2 cellular contexts compared by ENCODE assay signal in genomic region chr2:61943251-61943650, GRCh38.
TF ChIP-seq lines count a peak whose summit lies in the region.

No MANE protein-coding gene starts in this region.

TF ChIP-seq in HCT116, 20 proteins besides CTCF, POLR2A, EP300 and RAD21:
- TF ChIP-seq FOSL1 (IDR thresholded peaks at IDR 0.05; ENCODE audit: low read depth) (peak; percentile 73), TCF7L2 (IDR thresholded peaks at IDR 0.05; ENCODE audit: borderline replicate concordance, extremely low read depth, insufficient read depth, insufficient read length) (no peak), SP1 (IDR thresholded peaks at IDR 0.05; ENCODE audit: low read depth) (peak; percentile 21; the same call in 1 of the 2 replicates), ELF1 (IDR thresholded peaks at IDR 0.05; ENCODE audit: borderline replicate concordance, low read depth) (no peak), CBX3 (IDR thresholded peaks at IDR 0.05; ENCODE audit: low read depth) (no peak; the same call in 1 of the 2 replicates)
TF ChIP-seq in HCT116: peak in this region for 2.

TF ChIP-seq in GM12878, 131 proteins besides CTCF, POLR2A, EP300 and RAD21:
- TF ChIP-seq SPI1 (IDR thresholded peaks at IDR 0.05; ENCODE audit: borderline replicate concordance, insufficient read depth, low read depth, low read length) = peak; percentile 60; the same call in 1 of the 2 replicates
- no peak for TF ChIP-seq HDAC2 (IDR thresholded peaks at IDR 0.05)
- no peak for TF ChIP-seq TCF3 (IDR thresholded peaks at IDR 0.05; ENCODE audit: borderline replicate concordance, insufficient read depth, low read depth, low read length)
- TF ChIP-seq, protein P1, sequence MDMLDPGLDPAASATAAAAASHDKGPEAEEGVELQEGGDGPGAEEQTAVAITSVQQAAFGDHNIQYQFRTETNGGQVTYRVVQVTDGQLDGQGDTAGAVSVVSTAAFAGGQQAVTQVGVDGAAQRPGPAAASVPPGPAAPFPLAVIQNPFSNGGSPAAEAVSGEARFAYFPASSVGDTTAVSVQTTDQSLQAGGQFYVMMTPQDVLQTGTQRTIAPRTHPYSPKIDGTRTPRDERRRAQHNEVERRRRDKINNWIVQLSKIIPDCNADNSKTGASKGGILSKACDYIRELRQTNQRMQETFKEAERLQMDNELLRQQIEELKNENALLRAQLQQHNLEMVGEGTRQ (IDR thresholded peaks at IDR 0.05; ENCODE audit: borderline replicate concordance, low read depth, low read length) = no peak
- TF ChIP-seq JUNB (IDR thresholded peaks at IDR 0.05) = peak; percentile 69
- no peak for TF ChIP-seq TAF1 (IDR thresholded peaks at IDR 0.05; ENCODE audit: borderline replicate concordance, low read depth, low read length)
- TF ChIP-seq ATF7 (IDR thresholded peaks at IDR 0.05; ENCODE audit: low read depth) = no peak
- TF ChIP-seq RBBP5 (conservative IDR thresholded peaks at IDR 0.05) = no peak
- no peak for TF ChIP-seq NBN (IDR thresholded peaks at IDR 0.05)
- no peak for TF ChIP-seq ATF2 (IDR thresholded peaks at IDR 0.05; ENCODE audit: low read length)
- no peak for TF ChIP-seq NR2C2 (IDR thresholded peaks at IDR 0.05; ENCODE audit: borderline replicate concordance, control insufficient read depth, insufficient read length, low read depth)
- TF ChIP-seq EED (IDR thresholded peaks at IDR 0.05; ENCODE audit: low read depth) = peak; percentile 44; the same call in 1 of the 2 replicates
- TF ChIP-seq CEBPB (IDR thresholded peaks at IDR 0.05; ENCODE audit: borderline replicate concordance in 1 of 2, low read depth in 2 of 2, low read length in 2 of 2) = no peak
- no peak for TF ChIP-seq RAD51 (IDR thresholded peaks at IDR 0.05)
- peak; percentile 48 for TF ChIP-seq RUNX3 (IDR thresholded peaks at IDR 0.05; ENCODE audit: low read length)
- no peak for TF ChIP-seq WRNIP1 (IDR thresholded peaks at IDR 0.05; ENCODE audit: borderline replicate concordance, low read depth, low read length)
- TF ChIP-seq POLR2AphosphoS5 (IDR thresholded peaks at IDR 0.05; ENCODE audit: low read length) = no peak
- no peak for TF ChIP-seq KDM1A (IDR thresholded peaks at IDR 0.05; ENCODE audit: borderline replicate concordance)
- TF ChIP-seq IKZF1 (conservative IDR thresholded peaks at IDR 0.05) = no peak
- 0 out of 2 replicates have a peak, but pooled peaks have one; percentile 44 for TF ChIP-seq IRF4 (IDR thresholded peaks at IDR 0.05; ENCODE audit: low read depth, low read length)
- TF ChIP-seq, protein P2, sequence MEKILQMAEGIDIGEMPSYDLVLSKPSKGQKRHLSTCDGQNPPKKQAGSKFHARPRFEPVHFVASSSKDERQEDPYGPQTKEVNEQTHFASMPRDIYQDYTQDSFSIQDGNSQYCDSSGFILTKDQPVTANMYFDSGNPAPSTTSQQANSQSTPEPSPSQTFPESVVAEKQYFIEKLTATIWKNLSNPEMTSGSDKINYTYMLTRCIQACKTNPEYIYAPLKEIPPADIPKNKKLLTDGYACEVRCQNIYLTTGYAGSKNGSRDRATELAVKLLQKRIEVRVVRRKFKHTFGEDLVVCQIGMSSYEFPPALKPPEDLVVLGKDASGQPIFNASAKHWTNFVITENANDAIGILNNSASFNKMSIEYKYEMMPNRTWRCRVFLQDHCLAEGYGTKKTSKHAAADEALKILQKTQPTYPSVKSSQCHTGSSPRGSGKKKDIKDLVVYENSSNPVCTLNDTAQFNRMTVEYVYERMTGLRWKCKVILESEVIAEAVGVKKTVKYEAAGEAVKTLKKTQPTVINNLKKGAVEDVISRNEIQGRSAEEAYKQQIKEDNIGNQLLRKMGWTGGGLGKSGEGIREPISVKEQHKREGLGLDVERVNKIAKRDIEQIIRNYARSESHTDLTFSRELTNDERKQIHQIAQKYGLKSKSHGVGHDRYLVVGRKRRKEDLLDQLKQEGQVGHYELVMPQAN (conservative IDR thresholded peaks at IDR 0.05) = no peak
TF ChIP-seq in GM12878: peak in this region for 5.
